In the genomic region with DNA sequence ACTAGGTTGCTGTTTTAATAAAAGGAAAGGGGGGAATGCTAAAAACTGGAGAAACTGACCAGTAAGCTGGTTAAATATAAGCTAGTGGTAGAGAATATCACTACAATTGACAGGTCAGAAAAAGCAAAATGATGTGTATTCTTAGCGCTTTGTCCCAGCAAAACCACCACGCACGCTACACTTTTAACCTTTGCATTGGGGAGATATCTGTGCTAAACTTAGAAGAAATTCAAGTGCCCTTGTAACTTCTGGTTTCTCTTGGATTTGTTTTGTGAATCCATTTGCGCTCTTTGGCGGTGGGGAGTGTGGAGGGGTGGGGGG, we compare ENCODE assay signal across 8 cellular contexts. TPM values are rescaled to one million over a fixed set of nuclear protein-coding genes. Genes with fewer than 3 reads are reported as not detected.
DNase-seq lines count a peak whose midpoint lies in the region; ATAC-seq, FAIRE-seq and TF ChIP-seq lines count a peak whose summit lies in the region.

No MANE protein-coding gene starts in this region.

- FAIRE-seq in GM12892 (lab: Jason Lieb, UNC), result no peak

- no peaks in the 10 kb centered on the region for H3K27me3 Mint-ChIP-seq in MCF 10A (ENCODE audit: insufficient read depth, unreplicated experiment)

- peak overlapping the region; percentile 80 to 98 for H3K9ac ChIP-seq in mucosa of rectum (ENCODE audit: low read depth in 1 of 2, low read length in 2 of 2)

- H3K27me3 ChIP-seq in right atrium auricular region (no peaks in the 10 kb centered on the region), mucosa of rectum (ENCODE audit: control insufficient read depth in 2 of 2, insufficient read depth in 2 of 2, low read length in 2 of 2) (no peaks in the 10 kb centered on the region)

- TSS peak; percentile 36 for BruUV-seq in MCF 10A (replicated peaks; lab: Mats Ljungman, UMichigan)

- peaks cover 33% of the 10 kb centered on the region for H3K4me1 Mint-ChIP-seq in MCF 10A (ENCODE audit: insufficient read depth, unreplicated experiment)

- DNase-seq in right atrium auricular region (ENCODE audit: low spot score) (no peak), left cardiac atrium (no peak), MCF 10A (ENCODE audit: unreplicated experiment) (no peak), medulla oblongata (ENCODE audit: extremely low spot score) (no peak), GM12892 (ENCODE audit: insufficient read length) (no peak)

- no peaks in the 10 kb centered on the region for H3K9me3 Mint-ChIP-seq in MCF 10A (ENCODE audit: unreplicated experiment)

- H3K9me3 ChIP-seq in right atrium auricular region (no peaks in the 10 kb centered on the region), mucosa of rectum (ENCODE audit: control insufficient read depth in 2 of 2, low read length in 2 of 2) (no peaks in the 10 kb centered on the region)

- TF ChIP-seq POLR2A in GM12892 (IDR thresholded peaks at IDR 0.05; ENCODE audit: low read depth, low read length), result no peak

- H3K4me1 ChIP-seq in right atrium auricular region, result peaks cover 0 to 44% of the 10 kb centered on the region in 2 donors
- peaks cover 12 to 19% of the 10 kb centered on the region in 2 donors for H3K4me1 ChIP-seq in mucosa of rectum (ENCODE audit: control insufficient read depth in 2 of 2, insufficient read depth in 2 of 2, low read length in 2 of 2)

- H3K4me3 Mint-ChIP-seq in MCF 10A (ENCODE audit: unreplicated experiment), result peak overlapping the region; percentile 93

- H3K36me3 Mint-ChIP-seq in MCF 10A (ENCODE audit: insufficient read depth, unreplicated experiment), result no peaks in the 10 kb centered on the region

- POLR2A ChIA-PET in MCF 10A (lab: Yijun Ruan, JAX), result interaction anchor here (0.6 to 2.4 kb wide), 9 partner anchors 11 to 240 kb away, joined by 3 to 25 read pairs (median 4); a partner anchor contains a TSS

- peak overlapping the region; percentile 74 for H3K27ac Mint-ChIP-seq in MCF 10A (ENCODE audit: low read depth, unreplicated experiment)

- no peak for ATAC-seq in left cardiac atrium
- ATAC-seq in GM21619 (IDR thresholded peaks at IDR 0.05; ENCODE audit: unreplicated experiment), result no peak
- no peak for ATAC-seq in HG03439 (IDR thresholded peaks at IDR 0.05; ENCODE audit: unreplicated experiment)

- intact Hi-C loops in left cardiac atrium (cut with DNase I), result loop anchor here in 1 of 2 donors (10.0 kb wide), 1 partner anchor 111 kb away; no protein-coding TSS in a partner anchor
- intact Hi-C loops in MCF 10A (cut with micrococcal nuclease), result loop anchor here (5.0 to 10.0 kb wide), 2 partner anchors 36 to 281 kb away; a partner anchor contains a TSS

- H3K4me3 ChIP-seq in right atrium auricular region, result peak overlapping the region; percentile 79 to 97
- peak overlapping the region; percentile 85 to 98 for H3K4me3 ChIP-seq in mucosa of rectum (ENCODE audit: low read length in 2 of 2)

- H3K36me3 ChIP-seq in right atrium auricular region, result no peaks in the 10 kb centered on the region
- H3K36me3 ChIP-seq in mucosa of rectum (ENCODE audit: control insufficient read depth in 2 of 2, insufficient read depth in 2 of 2, low read length in 2 of 2), result no peaks in the 10 kb centered on the region

- H3K27ac ChIP-seq in right atrium auricular region (peak overlapping the region; percentile 87 to 91), mucosa of rectum (ENCODE audit: low read depth in 2 of 2, low read length in 2 of 2) (peak overlapping the region; percentile 94 to 95)

- CTCF ChIA-PET in MCF 10A (lab: Yijun Ruan, JAX), result interaction anchor here (0.8 to 2.1 kb wide), 6 partner anchors 9 to 111 kb away, joined by 3 to 5 read pairs (median 4); no protein-coding TSS in a partner anchor

- TF ChIP-seq CTCF in right atrium auricular region (IDR thresholded peaks at IDR 0.05), result no peak
- TF ChIP-seq CTCF in MCF 10A (IDR thresholded peaks at IDR 0.05; ENCODE audit: unreplicated experiment), result no peak

RNA-seq across cellular contexts. Expression of a gene that starts 1.4 kb away (rescaled TPM):
- total RNA-seq in right atrium auricular region (10 to 100 TPM in 1 of 2 donors, 1 to 10 TPM in 1; 8.8 to 10.7 TPM), left cardiac atrium (10 to 100 TPM; 10.6 to 13.1 TPM), MCF 10A (2022) (12.4 and 17.2 TPM in 2 replicates)
- polyA plus RNA-seq in GM12892 (2012; ENCODE audit: missing spikeins), result 2.6 TPM
